ENCODE assay signal across 42 cellular contexts in genomic region chr1:241697640-241698018, GRCh38. TPM values are rescaled to one million over a fixed set of nuclear protein-coding genes. Genes with fewer than 3 reads are reported as not detected.
"Had no signal": no experiment of that assay in that cellular context is flagged by ENCODE, and none has a peak within 500 bp of the region (broad histone marks: within the 10 kb centered on the region; RNA-seq: fewer than 3 reads in every experiment).

No MANE protein-coding gene starts in this region.

- H3K4me1 Mint-ChIP-seq: activated naive CD4-positive, alpha-beta T cell treated with anti-CD3 and anti-CD28 coated beads, Interleukin-2, amount 50 U/mL, for 24 hours; activated naive CD8-positive, alpha-beta T cell treated with anti-CD3 and anti-CD28 coated beads, Interleukin-2, amount 50 U/mL, for 24 hours; activated T-helper 17 cell treated with anti-CD3 and anti-CD28 coated beads, Interleukin-2, amount 50 U/mL, for 72 hours; brain; central memory CD8-positive, alpha-beta T cell had no signal

- H3K4me1 ChIP-seq: body of pancreas, breast epithelium had no signal

- H3K27ac Mint-ChIP-seq: activated naive CD4-positive, alpha-beta T cell treated with anti-CD3 and anti-CD28 coated beads for 36 hours; activated naive CD4-positive, alpha-beta T cell treated with anti-CD3 and anti-CD28 coated beads, Interleukin-2, amount 10 ng/mL, durations not matched to agents 7 days and 5 days; activated naive CD4-positive, alpha-beta T cell treated with anti-CD3 and anti-CD28 coated beads, Interleukin-2, amount 50 U/mL, for 24 hours; activated naive CD4-positive, alpha-beta T cell treated with anti-CD3 and anti-CD28 coated beads, Interleukin-2, amount 50 U/mL, for 72 hours; activated naive CD8-positive, alpha-beta T cell; activated naive CD8-positive, alpha-beta T cell treated with anti-CD3 and anti-CD28 coated beads for 36 hours; activated naive CD8-positive, alpha-beta T cell treated with anti-CD3 and anti-CD28 coated beads, Interleukin-2, amount 10 ng/mL, durations not matched to agents 7 days and 5 days; activated naive CD8-positive, alpha-beta T cell treated with anti-CD3 and anti-CD28 coated beads, Interleukin-2, amount 50 U/mL, for 24 hours; activated T-cell treated with anti-CD3 and anti-CD28 coated beads, Interleukin-2, amount 50 U/mL, for 24 hours; activated T-cell treated with anti-CD3 and anti-CD28 coated beads, Interleukin-2, amount 50 U/mL, for 72 hours; activated T-helper 1 cell treated with anti-CD3 and anti-CD28 coated beads, Interleukin-12 subunit alpha, Interleukin-12 subunit beta, Interleukin-2, Interleukin-4 antibody, amounts not matched to agents 30 ng/mL and 10 ng/mL and 1 ng/mL, durations not matched to agents 14 hours and 24 hours and 36 hours; activated T-helper 17 cell treated with anti-CD3 and anti-CD28 coated beads, Interleukin-2, amount 50 U/mL, for 72 hours; activated T-helper 2 cell treated with anti-CD3 and anti-CD28 coated beads, Interferon-gamma antibody, Interleukin-2, Interleukin-4, amounts not matched to agents 10 μg/mL and 5 μg/mL and 100 μg/mL, durations not matched to agents 14 hours and 24 hours and 36 hours; brain had no signal

- H3K27ac ChIP-seq: adrenal gland, ascending aorta, body of pancreas, brain microvascular endothelial cell, breast epithelium, cardiac muscle cell had no signal

- H3K9me3 Mint-ChIP-seq: activated naive CD4-positive, alpha-beta T cell treated with anti-CD3 and anti-CD28 coated beads for 36 hours; activated naive CD4-positive, alpha-beta T cell treated with anti-CD3 and anti-CD28 coated beads, Interleukin-2, amount 10 ng/mL, durations not matched to agents 7 days and 5 days; activated naive CD4-positive, alpha-beta T cell treated with anti-CD3 and anti-CD28 coated beads, Interleukin-2, amount 50 U/mL, for 24 hours; activated naive CD4-positive, alpha-beta T cell treated with anti-CD3 and anti-CD28 coated beads, Interleukin-2, amount 50 U/mL, for 72 hours; activated naive CD8-positive, alpha-beta T cell treated with anti-CD3 and anti-CD28 coated beads, Interleukin-2, amount 50 U/mL, for 24 hours; activated T-cell treated with anti-CD3 and anti-CD28 coated beads, Interleukin-2, amount 50 U/mL, for 24 hours; activated T-cell treated with anti-CD3 and anti-CD28 coated beads, Interleukin-2, amount 50 U/mL, for 4 hours; activated T-cell treated with anti-CD3 and anti-CD28 coated beads, Interleukin-2, amount 50 U/mL, for 72 hours; activated T-helper 1 cell treated with anti-CD3 and anti-CD28 coated beads, Interleukin-12 subunit alpha, Interleukin-12 subunit beta, Interleukin-2, Interleukin-4 antibody, amounts not matched to agents 30 ng/mL and 10 ng/mL and 1 ng/mL, durations not matched to agents 14 hours and 24 hours and 36 hours; activated T-helper 17 cell treated with anti-CD3 and anti-CD28 coated beads, Interleukin-2, amount 50 U/mL, for 72 hours; activated T-helper 2 cell treated with anti-CD3 and anti-CD28 coated beads, Interferon-gamma antibody, Interleukin-2, Interleukin-4, amounts not matched to agents 10 μg/mL and 5 μg/mL and 100 μg/mL, durations not matched to agents 14 hours and 24 hours and 36 hours; brain; central memory CD8-positive, alpha-beta T cell had no signal

- H3K36me3 ChIP-seq: adrenal gland, ascending aorta, brain microvascular endothelial cell, breast epithelium, cardiac muscle cell had no signal

- ATAC-seq: activated naive CD4-positive, alpha-beta T cell treated with anti-CD3 and anti-CD28 coated beads, Interleukin-2, amount 50 U/mL, for 72 hours; activated naive CD8-positive, alpha-beta T cell treated with anti-CD3 and anti-CD28 coated beads, Interleukin-2, amount 50 U/mL, for 24 hours; activated T-cell treated with anti-CD3 and anti-CD28 coated beads, Interleukin-2, amount 50 U/mL, for 4 hours; activated T-cell treated with anti-CD3 and anti-CD28 coated beads, Interleukin-2, amount 50 U/mL, for 72 hours; activated T-helper 17 cell treated with anti-CD3 and anti-CD28 coated beads, Interleukin-2, amount 50 U/mL, for 72 hours; body of pancreas had no signal

- H3K27me3 ChIP-seq: adrenal gland, ascending aorta, body of pancreas, brain microvascular endothelial cell, breast epithelium, cardiac muscle cell had no signal

- H3K9me3 ChIP-seq: adrenal gland, ascending aorta, body of pancreas, breast epithelium had no signal

- H3K4me3 ChIP-seq: adrenal gland, ascending aorta, body of pancreas, breast epithelium, cardiac muscle cell had no signal

- H3K36me3 Mint-ChIP-seq: activated naive CD4-positive, alpha-beta T cell treated with anti-CD3 and anti-CD28 coated beads, Interleukin-2, amount 10 ng/mL, durations not matched to agents 7 days and 5 days; activated naive CD4-positive, alpha-beta T cell treated with anti-CD3 and anti-CD28 coated beads, Interleukin-2, amount 50 U/mL, for 24 hours; activated naive CD4-positive, alpha-beta T cell treated with anti-CD3 and anti-CD28 coated beads, Interleukin-2, amount 50 U/mL, for 72 hours; activated naive CD8-positive, alpha-beta T cell; activated naive CD8-positive, alpha-beta T cell treated with anti-CD3 and anti-CD28 coated beads for 36 hours; brain had no signal

- FAIRE-seq: astrocyte, bronchial epithelial cell had no signal

- H3K27me3 Mint-ChIP-seq: activated naive CD4-positive, alpha-beta T cell treated with anti-CD3 and anti-CD28 coated beads, Interleukin-2, amount 10 ng/mL, durations not matched to agents 7 days and 5 days; activated naive CD4-positive, alpha-beta T cell treated with anti-CD3 and anti-CD28 coated beads, Interleukin-2, amount 50 U/mL, for 24 hours; activated naive CD8-positive, alpha-beta T cell; activated naive CD8-positive, alpha-beta T cell treated with anti-CD3 and anti-CD28 coated beads for 36 hours; activated naive CD8-positive, alpha-beta T cell treated with anti-CD3 and anti-CD28 coated beads, Interleukin-2, amount 10 ng/mL, durations not matched to agents 7 days and 5 days; activated naive CD8-positive, alpha-beta T cell treated with anti-CD3 and anti-CD28 coated beads, Interleukin-2, amount 50 U/mL, for 24 hours; activated T-cell treated with anti-CD3 and anti-CD28 coated beads, Interleukin-2, amount 50 U/mL, for 24 hours; activated T-helper 17 cell treated with anti-CD3 and anti-CD28 coated beads, Interleukin-2, amount 50 U/mL, for 72 hours; brain; central memory CD8-positive, alpha-beta T cell had no signal

- DNase-seq: activated effector memory CD4-positive, alpha-beta T cell treated with anti-CD3 and anti-CD28 coated beads, Interleukin-2, amount 50 U/mL, for 16 hours; activated effector memory CD4-positive, alpha-beta T cell treated with Interleukin-2 at 50 U/mL for 16 hours; activated gamma-delta T cell; activated gamma-delta T cell treated with Interleukin-2 at 50 U/mL for 16 hours; activated naive CD4-positive, alpha-beta T cell; activated naive CD4-positive, alpha-beta T cell treated with anti-CD3 and anti-CD28 coated beads for 36 hours; activated naive CD4-positive, alpha-beta T cell treated with anti-CD3 and anti-CD28 coated beads, Interleukin-2, amount 10 ng/mL, durations not matched to agents 7 days and 5 days; activated naive CD4-positive, alpha-beta T cell treated with anti-CD3 and anti-CD28 coated beads, Interleukin-2, amount 50 U/mL, for 16 hours; activated naive CD4-positive, alpha-beta T cell treated with Interleukin-2 at 50 U/mL for 16 hours; activated naive CD8-positive, alpha-beta T cell treated with anti-CD3 and anti-CD28 coated beads for 36 hours; activated naive CD8-positive, alpha-beta T cell treated with anti-CD3 and anti-CD28 coated beads, Interleukin-2, amount 10 ng/mL, durations not matched to agents 7 days and 5 days; activated naive CD8-positive, alpha-beta T cell treated with anti-CD3 and anti-CD28 coated beads, Interleukin-2, amount 50 U/mL, for 24 hours; activated T-cell treated with anti-CD3 and anti-CD28 coated beads, Interleukin-2, amount 50 U/mL, for 24 hours; activated T-cell treated with anti-CD3 and anti-CD28 coated beads, Interleukin-2, amount 50 U/mL, for 4 hours; activated T-cell treated with anti-CD3 and anti-CD28 coated beads, Interleukin-2, amount 50 U/mL, for 48 hours; activated T-cell treated with anti-CD3 and anti-CD28 coated beads, Interleukin-2, amount 50 U/mL, for 72 hours; adrenal gland; amniotic stem cell; amygdala; anterior cingulate cortex; aorta; body of pancreas; brain microvascular endothelial cell; caudate nucleus; central memory CD4-positive, alpha-beta T cell; cerebellar nuclear complex had no signal

- H3K4me3 Mint-ChIP-seq: activated naive CD4-positive, alpha-beta T cell treated with anti-CD3 and anti-CD28 coated beads for 36 hours; activated naive CD4-positive, alpha-beta T cell treated with anti-CD3 and anti-CD28 coated beads, Interleukin-2, amount 10 ng/mL, durations not matched to agents 7 days and 5 days; activated naive CD4-positive, alpha-beta T cell treated with anti-CD3 and anti-CD28 coated beads, Interleukin-2, amount 50 U/mL, for 24 hours; activated naive CD8-positive, alpha-beta T cell; activated naive CD8-positive, alpha-beta T cell treated with anti-CD3 and anti-CD28 coated beads for 36 hours; activated naive CD8-positive, alpha-beta T cell treated with anti-CD3 and anti-CD28 coated beads, Interleukin-2, amount 10 ng/mL, durations not matched to agents 7 days and 5 days; activated naive CD8-positive, alpha-beta T cell treated with anti-CD3 and anti-CD28 coated beads, Interleukin-2, amount 50 U/mL, for 24 hours; activated T-cell treated with anti-CD3 and anti-CD28 coated beads, Interleukin-2, amount 50 U/mL, for 24 hours; activated T-cell treated with anti-CD3 and anti-CD28 coated beads, Interleukin-2, amount 50 U/mL, for 4 hours; activated T-cell treated with anti-CD3 and anti-CD28 coated beads, Interleukin-2, amount 50 U/mL, for 72 hours; activated T-helper 1 cell treated with anti-CD3 and anti-CD28 coated beads, Interleukin-12 subunit alpha, Interleukin-12 subunit beta, Interleukin-2, Interleukin-4 antibody, amounts not matched to agents 30 ng/mL and 10 ng/mL and 1 ng/mL, durations not matched to agents 14 hours and 24 hours and 36 hours; activated T-helper 17 cell treated with anti-CD3 and anti-CD28 coated beads, Interleukin-2, amount 50 U/mL, for 72 hours; brain; central memory CD8-positive, alpha-beta T cell had no signal

RNA-seq across cellular contexts. Expression of gene WDR64, which starts 45.5 kb away (rescaled TPM):
- total RNA-seq: activated naive CD4-positive, alpha-beta T cell treated with anti-CD3 and anti-CD28 coated beads for 36 hours; activated naive CD4-positive, alpha-beta T cell treated with anti-CD3 and anti-CD28 coated beads, Interleukin-2, amount 50 U/mL, for 72 hours; activated T-helper 1 cell treated with anti-CD3 and anti-CD28 coated beads, Interleukin-12 subunit alpha, Interleukin-12 subunit beta, Interleukin-2, Interleukin-4 antibody, amounts not matched to agents 30 ng/mL and 10 ng/mL and 1 ng/mL, durations not matched to agents 14 hours and 24 hours and 36 hours; activated T-helper 17 cell treated with anti-CD3 and anti-CD28 coated beads, Interleukin-2, amount 50 U/mL, for 72 hours; activated T-helper 2 cell treated with anti-CD3 and anti-CD28 coated beads, Interferon-gamma antibody, Interleukin-2, Interleukin-4, amounts not matched to agents 10 μg/mL and 5 μg/mL and 100 μg/mL, durations not matched to agents 14 hours and 24 hours and 36 hours; aorta; ascending aorta; astrocyte; body of pancreas; breast epithelium; bronchial epithelial cell; cardiac muscle cell; cardiac septum; cerebellum had no signal
- polyA plus RNA-seq: adipose tissue, aorta, cardiac muscle cell had no signal
